Comparison of ENCODE assay signal across 8 cellular contexts in the genomic region with DNA sequence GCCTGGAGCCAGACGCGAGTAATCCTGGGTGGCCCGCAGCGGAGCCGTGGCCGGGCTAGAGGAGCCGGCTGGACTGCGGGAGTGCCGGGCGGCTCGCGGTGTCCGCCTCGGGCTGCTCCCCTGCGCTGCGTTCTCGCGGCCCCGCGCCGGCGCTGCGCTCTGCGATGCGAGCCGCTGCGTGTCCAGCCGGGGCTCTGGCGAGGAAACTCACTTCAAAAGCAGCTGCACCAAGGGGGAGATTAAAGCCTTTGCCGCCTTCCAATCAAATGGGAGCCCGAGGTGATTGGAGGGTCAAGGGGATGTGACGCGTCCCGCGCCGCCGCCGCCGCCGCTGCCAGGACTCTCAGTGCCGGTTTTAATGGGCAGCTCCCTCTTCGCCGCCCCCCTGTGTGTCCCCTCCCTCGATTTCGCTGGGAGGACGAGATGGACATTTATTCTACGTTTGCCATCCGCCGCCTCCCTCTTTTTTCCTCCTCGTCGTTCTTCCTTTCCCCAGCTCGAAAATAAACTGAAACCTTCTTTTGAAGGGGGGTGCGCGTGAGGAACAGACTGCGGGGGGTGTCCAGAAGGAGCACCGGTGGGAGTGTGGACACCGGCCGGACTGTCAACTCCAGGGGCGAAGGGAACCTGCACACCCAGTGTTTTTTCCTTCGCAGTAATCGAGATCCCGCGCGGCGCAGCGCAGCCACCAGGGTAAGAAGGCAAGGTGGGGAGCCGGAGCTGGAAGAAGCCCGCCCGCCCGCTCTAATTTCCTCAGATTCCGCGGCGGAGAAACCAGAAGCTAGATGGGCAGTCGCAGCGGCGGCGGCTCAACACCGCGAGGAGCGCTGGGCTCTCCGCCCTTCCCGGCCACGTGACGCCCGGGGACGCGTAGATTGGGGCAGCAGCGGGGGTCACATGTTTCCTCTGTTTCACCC. TPM values are rescaled to one million over a fixed set of nuclear protein-coding genes. Genes with fewer than 3 reads are reported as not detected.
DNase-seq lines count a peak whose midpoint lies in the region; ATAC-seq and TF ChIP-seq lines count a peak whose summit lies in the region.

A gene with protein sequence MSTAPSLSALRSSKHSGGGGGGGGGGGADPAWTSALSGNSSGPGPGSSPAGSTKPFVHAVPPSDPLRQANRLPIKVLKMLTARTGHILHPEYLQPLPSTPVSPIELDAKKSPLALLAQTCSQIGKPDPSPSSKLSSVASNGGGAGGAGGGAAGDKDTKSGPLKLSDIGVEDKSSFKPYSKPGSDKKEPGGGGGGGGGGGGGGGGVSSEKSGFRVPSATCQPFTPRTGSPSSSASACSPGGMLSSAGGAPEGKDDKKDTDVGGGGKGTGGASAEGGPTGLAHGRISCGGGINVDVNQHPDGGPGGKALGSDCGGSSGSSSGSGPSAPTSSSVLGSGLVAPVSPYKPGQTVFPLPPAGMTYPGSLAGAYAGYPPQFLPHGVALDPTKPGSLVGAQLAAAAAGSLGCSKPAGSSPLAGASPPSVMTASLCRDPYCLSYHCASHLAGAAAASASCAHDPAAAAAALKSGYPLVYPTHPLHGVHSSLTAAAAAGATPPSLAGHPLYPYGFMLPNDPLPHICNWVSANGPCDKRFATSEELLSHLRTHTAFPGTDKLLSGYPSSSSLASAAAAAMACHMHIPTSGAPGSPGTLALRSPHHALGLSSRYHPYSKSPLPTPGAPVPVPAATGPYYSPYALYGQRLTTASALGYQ (minus strand): TSS at position 196 of the 917 bp plus-strand sequence. CDS start 345 bp downstream, outside the sequence.

- DNase-seq in ELR (ENCODE audit: low read depth) (peak; percentile 97), LHCN-M2 (ENCODE audit: low read depth) (peak; percentile 96), RPMI8226 (peak; percentile 29), breast epithelium (ENCODE audit: low spot score in 2 of 2) (peak; percentile 94 to 97), renal cortical epithelial cell (ENCODE audit: low read depth) (peak; percentile 87)

- no peak within 1 kb of the TSS for H3K9ac ChIP-seq in iPS-15b (ENCODE audit: low read depth, low read length)

- peak within 1 kb of the TSS; percentile 80 to 82 (median 81) for H3K4me3 ChIP-seq in breast epithelium
- peak within 1 kb of the TSS; percentile 62 for H3K4me3 ChIP-seq in iPS-15b (ENCODE audit: low read depth, low read length)

- H3K4me1 ChIP-seq in breast epithelium (peaks cover 0 to 2% of the 10 kb centered on the region in 2 donors), iPS-15b (ENCODE audit: control insufficient read depth, insufficient read depth, low read length) (peaks cover 3% of the 10 kb centered on the region)

- H3K9me3 ChIP-seq in breast epithelium, result no peaks in the 10 kb centered on the region
- H3K9me3 ChIP-seq in iPS-15b (ENCODE audit: control insufficient read depth, insufficient read depth, low read length), result no peaks in the 10 kb centered on the region

- H3K36me3 ChIP-seq in breast epithelium (no peaks in the 10 kb centered on the region), iPS-15b (ENCODE audit: control insufficient read depth, insufficient read depth, low read length) (peaks cover 2% of the 10 kb centered on the region)

- ATAC-seq in GM21737 (IDR thresholded peaks at IDR 0.05; ENCODE audit: unreplicated experiment) (peak; percentile 55), HG02884 (IDR thresholded peaks at IDR 0.05; ENCODE audit: unreplicated experiment) (no peak)

- peak; percentile 44 to 66 (median 49) for TF ChIP-seq CTCF in breast epithelium (IDR thresholded peaks at IDR 0.05)

- peak within 1 kb of the TSS; percentile 94 for H3K27ac ChIP-seq in breast epithelium

- intact Hi-C loops in breast epithelium (cut with DNase I; ENCODE audit: low total_unique reads), result no loop called here

- H3K27me3 ChIP-seq in breast epithelium (peaks cover 0 to 10% of the 10 kb centered on the region in 2 donors), iPS-15b (ENCODE audit: control insufficient read depth, insufficient read depth, low read length) (peaks cover 77% of the 10 kb centered on the region)

- TF ChIP-seq POLR2A in breast epithelium (IDR thresholded peaks at IDR 0.05), result peak; percentile 57

RNA-seq across cellular contexts. Expression of the gene that starts here (rescaled TPM):
- total RNA-seq in LHCN-M2 (2014; rRNA removed) (3.8 and 4.1 TPM in 2 replicates), breast epithelium (10 to 100 TPM in 1 of 3 donors, 1 to 10 TPM in 2; 3.6 to 10.9 (median 7.6) TPM), renal cortical epithelial cell (5.2 and 21.7 TPM in 2 replicates)
- polyA plus RNA-seq in LHCN-M2 (2012), result 3.5 TPM

Comparison
In these comparisons a context has a peak if more than half of its experiments do, and no peak if none do; other contexts are left out.
1. DNase-seq: peak in every context shown above with its lines; median percentile 97 in ELR; 96 in LHCN-M2; 96 in breast epithelium; 87 in renal cortical epithelial cell; 29 in RPMI8226.